In the genomic region with DNA sequence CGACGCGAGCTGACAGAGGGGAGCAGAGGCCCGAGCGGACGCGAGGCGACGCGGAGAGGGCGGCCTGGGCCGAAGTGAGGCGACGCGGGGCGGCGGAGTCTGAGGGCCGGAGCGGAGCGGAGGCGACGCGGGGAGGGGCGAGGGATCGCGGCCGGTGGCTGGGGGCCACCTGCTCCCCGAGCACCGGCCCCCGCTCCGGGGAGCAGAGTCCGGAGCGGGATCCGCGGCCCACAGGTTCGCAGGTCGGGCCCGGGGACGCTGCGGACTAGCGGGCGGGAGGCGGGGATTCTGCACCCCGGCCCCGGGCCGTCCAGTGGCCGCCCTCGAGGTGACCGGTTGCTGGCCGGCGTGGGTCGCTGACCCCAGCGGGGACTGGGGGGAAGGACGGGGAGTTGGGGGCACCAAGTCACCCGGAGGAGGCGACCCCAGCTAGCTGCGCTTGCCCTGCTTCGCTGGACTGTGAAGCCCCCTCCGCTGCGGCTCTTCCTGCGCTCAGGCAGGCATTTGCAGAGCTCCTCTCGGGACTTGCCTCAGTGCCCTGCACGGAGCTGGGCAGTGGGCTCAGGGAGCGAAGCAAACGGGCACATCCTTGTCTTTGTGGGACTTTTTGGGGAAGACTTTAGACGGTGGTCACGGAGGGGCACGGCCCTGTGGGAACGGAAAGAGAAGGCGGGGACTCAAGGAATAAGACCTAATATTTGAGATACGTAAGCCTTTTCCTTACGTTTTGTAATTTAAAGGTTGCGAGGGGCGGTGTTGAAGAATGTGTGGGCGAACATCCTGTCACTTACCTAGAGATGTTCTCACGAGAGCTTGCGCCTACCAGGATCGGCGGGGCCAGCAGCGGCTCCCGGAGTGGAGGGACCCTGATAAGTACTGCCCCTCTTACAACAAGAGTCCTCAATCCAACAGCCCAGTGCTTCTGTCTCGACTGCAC, we compare ENCODE assay signal across 7 cellular contexts. TPM values are rescaled to one million over a fixed set of nuclear protein-coding genes. Genes with fewer than 3 reads are reported as not detected.
DNase-seq lines count a peak whose midpoint lies in the region; TF ChIP-seq lines count a peak whose summit lies in the region.

No MANE protein-coding gene starts in this region.

- no peak for TF ChIP-seq CTCF in WI38 (IDR thresholded peaks at IDR 0.05; ENCODE audit: low read depth, low read length)

- TF ChIP-seq POLR2A in GM15510 (IDR thresholded peaks at IDR 0.05; ENCODE audit: borderline replicate concordance, extremely low read depth, insufficient read length) = peak; percentile 20

- peak overlapping the region; percentile 91 for H3K27ac ChIP-seq in layer of hippocampus (ENCODE audit: low read depth, low read length)

- no peaks in the 10 kb centered on the region for H3K27me3 ChIP-seq in layer of hippocampus (ENCODE audit: control insufficient read depth, insufficient read depth, low read length)

- DNase-seq in Jurkat, Clone E6-1 (ENCODE audit: low read depth, low spot score) = no peak
- DNase-seq in central memory CD4-positive, alpha-beta T cell = peak; percentile 55
- DNase-seq in stimulated activated CD4-positive, alpha-beta T cell treated with anti-CD3 and anti-CD28 coated beads, Interleukin-2, amount 100 ng/mL, for 48 hours = peak; percentile 46 to 52
- no peak for DNase-seq in GDM1 (lab: John Stamatoyannopoulos, UW)

- peak overlapping the region; percentile 83 for H3K4me3 ChIP-seq in Jurkat, Clone E6-1 (ENCODE audit: low read length)
- H3K4me3 ChIP-seq in WI38 (ENCODE audit: low read depth, low read length) = peak overlapping the region; percentile 78

RNA-seq across cellular contexts. Expression of a gene that starts 0.6 kb away (rescaled TPM):
- polyA plus RNA-seq in Jurkat, Clone E6-1 (2012; ENCODE audit: insufficient read depth, insufficient read length) = 82.1 TPM

RNA-seq across cellular contexts. Expression of a gene that starts 29.8 kb away (rescaled TPM):
- polyA plus RNA-seq in Jurkat, Clone E6-1 (2012; ENCODE audit: insufficient read depth, insufficient read length) = 98.1 TPM

Comparison
In these comparisons a context has a peak if more than half of its experiments do, and no peak if none do; other contexts are left out.
1. DNase-seq: peak in central memory CD4-positive, alpha-beta T cell (single experiment) and stimulated activated CD4-positive, alpha-beta T cell treated with anti-CD3 and anti-CD28 coated beads, Interleukin-2, amount 100 ng/mL, for 48 hours (2 of 2); none in Jurkat, Clone E6-1 (single experiment) and GDM1 (single experiment).